ENCODE assay signal across 9 cellular contexts in the genomic region with DNA sequence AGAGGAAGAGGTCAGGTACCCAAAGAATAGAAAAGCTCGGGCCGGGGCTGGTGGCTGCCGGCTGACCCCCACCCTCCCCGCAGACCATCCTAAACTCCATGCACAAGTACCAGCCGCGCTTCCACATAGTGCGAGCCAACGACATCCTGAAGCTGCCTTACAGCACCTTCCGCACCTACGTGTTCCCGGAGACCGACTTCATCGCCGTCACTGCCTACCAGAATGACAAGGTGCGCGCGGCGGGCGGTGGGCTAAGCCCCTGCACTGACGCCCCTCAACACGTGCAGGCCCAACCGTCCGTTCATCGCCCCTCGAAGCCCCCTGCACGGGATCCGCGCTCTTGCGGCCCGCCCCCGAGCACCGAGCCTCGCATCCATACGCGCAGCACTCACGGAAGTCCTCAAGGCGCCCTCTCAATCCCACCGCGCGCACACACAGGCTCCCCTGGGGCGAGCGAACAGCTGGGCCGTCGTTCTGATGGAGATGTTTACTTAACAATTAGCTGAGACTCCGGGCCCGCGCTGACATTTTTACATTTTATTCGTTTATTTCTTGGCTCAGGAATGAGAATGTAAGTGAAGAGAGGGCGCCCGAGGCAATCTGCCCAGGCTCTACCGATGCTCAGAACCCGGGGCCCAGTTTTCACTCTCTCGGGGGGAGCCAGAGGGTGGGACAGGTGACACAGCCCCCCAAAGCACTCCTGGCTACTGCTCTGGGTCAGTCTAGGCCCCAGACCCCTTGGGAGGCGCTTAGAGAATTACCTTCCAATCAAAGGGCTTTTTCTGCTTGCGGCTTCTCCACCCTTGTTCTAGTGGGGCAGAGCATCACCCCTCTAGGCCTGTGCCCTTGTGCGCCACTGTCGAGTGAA. TPM values are rescaled to one million over a fixed set of nuclear protein-coding genes. Genes with fewer than 3 reads are reported as not detected.
A peak's percentile ranks its signal among the peaks of the same experiment; 100 is the strongest.
DNase-seq lines count a peak whose midpoint lies in the region; ATAC-seq and TF ChIP-seq lines count a peak whose summit lies in the region.
"Had no signal": no experiment of that assay in that cellular context is flagged by ENCODE, and none has a peak within 500 bp of the region (broad histone marks: within the 10 kb centered on the region; RNA-seq: fewer than 3 reads in every experiment).

No MANE protein-coding gene starts in this region.

- no peaks in the 10 kb centered on the region for H3K36me3 Mint-ChIP-seq in activated CD4-positive, alpha-beta T cell treated with anti-CD3 and anti-CD28 coated beads for 36 hours (ENCODE audit: low read depth)
- no peaks in the 10 kb centered on the region for H3K36me3 Mint-ChIP-seq in WTC11

- H3K27ac Mint-ChIP-seq in activated CD4-positive, alpha-beta T cell treated with anti-CD3 and anti-CD28 coated beads for 36 hours: no peak overlapping the region
- no peak overlapping the region for H3K27ac Mint-ChIP-seq in WTC11

- peaks cover 8 to 22% of the 10 kb centered on the region in 2 donors for H3K36me3 ChIP-seq in thyroid gland

- peak overlapping the region; percentile 26 to 69 (median 66) for H3K27ac ChIP-seq in thyroid gland
- H3K27ac ChIP-seq: A549 had no signal

- intact Hi-C loops in activated CD4-positive, alpha-beta T cell treated with anti-CD3 and anti-CD28 coated beads for 36 hours (cut with DNase I, micrococcal nuclease): loop anchor here (1.0 to 5.0 kb wide), 2 partner anchors 50 to 681 kb away; no protein-coding TSS in a partner anchor
- intact Hi-C loops in thyroid gland (cut with DNase I): no loop called here

- DNase-seq in activated CD4-positive, alpha-beta T cell treated with anti-CD3 and anti-CD28 coated beads for 36 hours: peak; percentile 51
- DNase-seq in activated CD4-positive, alpha-beta T cell treated with anti-CD3 and anti-CD28 coated beads, Interleukin-2, amount 50 U/mL, for 4 hours: no peak
- DNase-seq in WTC11 (ENCODE audit: low spot score) (peak; percentile 47), thyroid gland (no peak), mesenteric fat pad (ENCODE audit: low spot score) (no peak)

- H3K27me3 ChIP-seq in thyroid gland: peaks cover 34% of the 10 kb centered on the region

- WGBS in thyroid gland, 2 donors: 38 to 51% methylated on average over 42 to 51 of the region's 57 CpGs

- H3K4me1 ChIP-seq in thyroid gland: peaks cover 20 to 65% of the 10 kb centered on the region in 2 donors

- CTCF ChIA-PET in activated CD4-positive, alpha-beta T cell treated with anti-CD3 and anti-CD28 coated beads for 36 hours (lab: Charles Lee): interaction anchor here (0.6 kb wide), 1 partner anchor 1732 kb away, joined by 4 read pairs; no protein-coding TSS in a partner anchor
- CTCF ChIA-PET in WTC11 (lab: Charles Lee): interaction anchor here (0.7 to 2.8 kb wide), 6 partner anchors 9 to 431 kb away, joined by 3 to 9 read pairs (median 3); no protein-coding TSS in a partner anchor

- peaks cover 62% of the 10 kb centered on the region for H3K27me3 Mint-ChIP-seq in activated CD4-positive, alpha-beta T cell treated with anti-CD3 and anti-CD28 coated beads for 36 hours
- peaks cover 98% of the 10 kb centered on the region for H3K27me3 Mint-ChIP-seq in WTC11 (ENCODE audit: low read depth)

- no peak for TF ChIP-seq POLR2A in thyroid gland (IDR thresholded peaks at IDR 0.05)

- peak overlapping the region; percentile 9; the same call in 1 of the 2 replicates for H3K4me3 ChIP-seq in iPS-18c (ENCODE audit: insufficient read depth, low read depth, low read length)
- peak overlapping the region in 1 of 3 donors; percentile 3 for H3K4me3 ChIP-seq in thyroid gland (replicated peaks in 1 of 3)
- H3K4me3 ChIP-seq: A549 had no signal

- POLR2A ChIA-PET in activated CD4-positive, alpha-beta T cell treated with anti-CD3 and anti-CD28 coated beads for 36 hours (lab: Charles Lee): interaction anchor here (0.6 kb wide), 1 partner anchor 17 kb away, joined by 7 read pairs; no protein-coding TSS in a partner anchor
- POLR2A ChIA-PET in WTC11 (lab: Charles Lee): no interaction called here

- peaks cover 8% of the 10 kb centered on the region for H3K9me3 ChIP-seq in iPS-18c (ENCODE audit: control insufficient read depth, insufficient read depth, low read length)
- no peaks in the 10 kb centered on the region for H3K9me3 ChIP-seq in thyroid gland
- H3K9me3 ChIP-seq: A549 had no signal

- TF ChIP-seq CTCF in WTC11 (IDR thresholded peaks at IDR 0.05) (no peak), thyroid gland (IDR thresholded peaks at IDR 0.05) (no peak)

- no peak for ATAC-seq in activated CD4-positive, alpha-beta T cell treated with anti-CD3 and anti-CD28 coated beads for 36 hours
- ATAC-seq in WTC11 (0 out of 2 replicates have a peak, but pooled peaks have one; percentile 2), GM21381 (IDR thresholded peaks at IDR 0.05; ENCODE audit: unreplicated experiment) (no peak), GM18868 (IDR thresholded peaks at IDR 0.05; ENCODE audit: unreplicated experiment) (no peak)
- ATAC-seq: A549 had no signal

- H3K9me3 Mint-ChIP-seq in activated CD4-positive, alpha-beta T cell treated with anti-CD3 and anti-CD28 coated beads for 36 hours (ENCODE audit: low read depth): no peaks in the 10 kb centered on the region
- no peaks in the 10 kb centered on the region for H3K9me3 Mint-ChIP-seq in WTC11

- peak overlapping the region; percentile 19 for H3K4me3 Mint-ChIP-seq in activated CD4-positive, alpha-beta T cell treated with anti-CD3 and anti-CD28 coated beads for 36 hours
- H3K4me3 Mint-ChIP-seq in WTC11: peak overlapping the region; percentile 53

- H3K4me1 Mint-ChIP-seq in activated CD4-positive, alpha-beta T cell treated with anti-CD3 and anti-CD28 coated beads for 36 hours: peaks cover 31% of the 10 kb centered on the region
- H3K4me1 Mint-ChIP-seq in WTC11: peaks cover 33% of the 10 kb centered on the region

TF ChIP-seq in WTC11, 78 proteins besides CTCF, POLR2A, EP300 and RAD21:
- TF ChIP-seq, protein P1, sequence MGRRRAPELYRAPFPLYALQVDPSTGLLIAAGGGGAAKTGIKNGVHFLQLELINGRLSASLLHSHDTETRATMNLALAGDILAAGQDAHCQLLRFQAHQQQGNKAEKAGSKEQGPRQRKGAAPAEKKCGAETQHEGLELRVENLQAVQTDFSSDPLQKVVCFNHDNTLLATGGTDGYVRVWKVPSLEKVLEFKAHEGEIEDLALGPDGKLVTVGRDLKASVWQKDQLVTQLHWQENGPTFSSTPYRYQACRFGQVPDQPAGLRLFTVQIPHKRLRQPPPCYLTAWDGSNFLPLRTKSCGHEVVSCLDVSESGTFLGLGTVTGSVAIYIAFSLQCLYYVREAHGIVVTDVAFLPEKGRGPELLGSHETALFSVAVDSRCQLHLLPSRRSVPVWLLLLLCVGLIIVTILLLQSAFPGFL (CRISPR knock-in tag; IDR thresholded peaks at IDR 0.05; ENCODE audit: borderline replicate concordance): no peak
- TF ChIP-seq, protein P2, sequence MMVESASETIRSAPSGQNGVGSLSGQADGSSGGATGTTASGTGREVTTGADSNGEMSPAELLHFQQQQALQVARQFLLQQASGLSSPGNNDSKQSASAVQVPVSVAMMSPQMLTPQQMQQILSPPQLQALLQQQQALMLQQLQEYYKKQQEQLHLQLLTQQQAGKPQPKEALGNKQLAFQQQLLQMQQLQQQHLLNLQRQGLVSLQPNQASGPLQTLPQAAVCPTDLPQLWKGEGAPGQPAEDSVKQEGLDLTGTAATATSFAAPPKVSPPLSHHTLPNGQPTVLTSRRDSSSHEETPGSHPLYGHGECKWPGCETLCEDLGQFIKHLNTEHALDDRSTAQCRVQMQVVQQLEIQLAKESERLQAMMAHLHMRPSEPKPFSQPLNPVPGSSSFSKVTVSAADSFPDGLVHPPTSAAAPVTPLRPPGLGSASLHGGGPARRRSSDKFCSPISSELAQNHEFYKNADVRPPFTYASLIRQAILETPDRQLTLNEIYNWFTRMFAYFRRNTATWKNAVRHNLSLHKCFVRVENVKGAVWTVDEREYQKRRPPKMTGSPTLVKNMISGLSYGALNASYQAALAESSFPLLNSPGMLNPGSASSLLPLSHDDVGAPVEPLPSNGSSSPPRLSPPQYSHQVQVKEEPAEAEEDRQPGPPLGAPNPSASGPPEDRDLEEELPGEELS (CRISPR knock-in tag; IDR thresholded peaks at IDR 0.05): 0 out of 2 replicates have a peak, but pooled peaks have one; percentile 27
- TF ChIP-seq, protein P3, sequence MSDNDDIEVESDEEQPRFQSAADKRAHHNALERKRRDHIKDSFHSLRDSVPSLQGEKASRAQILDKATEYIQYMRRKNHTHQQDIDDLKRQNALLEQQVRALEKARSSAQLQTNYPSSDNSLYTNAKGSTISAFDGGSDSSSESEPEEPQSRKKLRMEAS (CRISPR knock-in tag; IDR thresholded peaks at IDR 0.05): no peak
- TF ChIP-seq ZNF423 (CRISPR knock-in tag; IDR thresholded peaks at IDR 0.05): peak; percentile 72; the same call in 1 of the 2 replicates

RNA-seq across cellular contexts. Expression of a gene that starts 3.6 kb away (rescaled TPM):
- not detected for total RNA-seq in activated CD4-positive, alpha-beta T cell treated with anti-CD3 and anti-CD28 coated beads for 36 hours
- 0.09 to 0.41 TPM (median 0.21 TPM) in 3 replicates for total RNA-seq in WTC11 (2021)
- total RNA-seq in thyroid gland: 10 to 100 TPM in 2 of 4 donors, 1 to 10 TPM in 2; 5.3 to 20.2 (median 11.0) TPM
- 16.1 TPM for total RNA-seq in mesenteric fat pad

RNA-seq across cellular contexts. Expression of a gene that starts 49.0 kb away (rescaled TPM):
- total RNA-seq in activated CD4-positive, alpha-beta T cell treated with anti-CD3 and anti-CD28 coated beads for 36 hours: not detected
- not detected in 3 replicates for total RNA-seq in WTC11 (2021)
- under 1 TPM in 1 of 4 donors, not detected in 3; 0.54 TPM for total RNA-seq in thyroid gland
- total RNA-seq in mesenteric fat pad: 0.19 TPM

Comparison
In these comparisons a context has a peak if more than half of its experiments do, and no peak if none do; other contexts are left out.
1. DNase-seq: peak in activated CD4-positive, alpha-beta T cell treated with anti-CD3 and anti-CD28 coated beads for 36 hours (single experiment) and WTC11 (single experiment); none in activated CD4-positive, alpha-beta T cell treated with anti-CD3 and anti-CD28 coated beads, Interleukin-2, amount 50 U/mL, for 4 hours (0 of 2), thyroid gland (0 of 2) and mesenteric fat pad (single experiment).